Comparison of ENCODE assay signal across 8 cellular contexts in genomic region chr6:84227044-84227433, GRCh38. TPM values are rescaled to one million over a fixed set of nuclear protein-coding genes. Genes with fewer than 3 reads are reported as not detected.
DNase-seq lines count a peak whose midpoint lies in the region; ATAC-seq and TF ChIP-seq lines count a peak whose summit lies in the region.

No MANE protein-coding gene starts in this region.

- peaks cover 22% of the 10 kb centered on the region for H3K4me1 Mint-ChIP-seq in activated CD4-positive, alpha-beta T cell treated with anti-CD3 and anti-CD28 coated beads, Interleukin-2, amount 10 ng/mL, durations not matched to agents 7 days and 5 days

- peaks cover 10% of the 10 kb centered on the region for H3K27me3 Mint-ChIP-seq in activated CD4-positive, alpha-beta T cell treated with anti-CD3 and anti-CD28 coated beads, Interleukin-2, amount 10 ng/mL, durations not matched to agents 7 days and 5 days

- no peaks in the 10 kb centered on the region for H3K36me3 ChIP-seq in testis (ENCODE audit: low read depth, missing control alignments)

- H3K36me3 Mint-ChIP-seq in activated CD4-positive, alpha-beta T cell treated with anti-CD3 and anti-CD28 coated beads, Interleukin-2, amount 10 ng/mL, durations not matched to agents 7 days and 5 days (ENCODE audit: low read depth): peaks cover 4% of the 10 kb centered on the region

- no peaks in the 10 kb centered on the region for H3K9me3 ChIP-seq in testis

- H3K27me3 ChIP-seq in testis: no peaks in the 10 kb centered on the region

- in situ Hi-C loops in astrocyte of the spinal cord (cut with HindIII; ENCODE audit: low sequenced_read_pairs): no loop called here

- peak overlapping the region; percentile 97 for H3K4me3 Mint-ChIP-seq in activated CD4-positive, alpha-beta T cell treated with anti-CD3 and anti-CD28 coated beads, Interleukin-2, amount 10 ng/mL, durations not matched to agents 7 days and 5 days

- WGBS in testis, 2 donors: 1% methylated on average over 14 of the region's 14 CpGs

- H3K4me3 ChIP-seq in astrocyte of the spinal cord (ENCODE audit: low read depth, low read length): peak overlapping the region; percentile 81
- peak overlapping the region; percentile 72 to 87 for H3K4me3 ChIP-seq in testis

- intact Hi-C loops in left colon (cut with DNase I, micrococcal nuclease): no loop called here
- intact Hi-C loops in testis (cut with DNase I; ENCODE audit: low total_unique reads): no loop called here

- peak overlapping the region; percentile 88 to 92 for H3K27ac ChIP-seq in testis

- ATAC-seq in HG03432 (IDR thresholded peaks at IDR 0.05; ENCODE audit: unreplicated experiment) (peak; percentile 2), left colon (peak; percentile 22)

- DNase-seq in activated CD4-positive, alpha-beta T cell treated with anti-CD3 and anti-CD28 coated beads, Interleukin-2, amount 10 ng/mL, durations not matched to agents 7 days and 5 days: no peak
- no peak for DNase-seq in activated CD4-positive, alpha-beta T cell treated with anti-CD3 and anti-CD28 coated beads, Interleukin-2, amount 50 U/mL, for 1 hour
- DNase-seq in astrocyte of the spinal cord (ENCODE audit: low read depth, low spot score): no peak
- no peak for DNase-seq in left colon
- peak; percentile 17 for DNase-seq in testis
- no peak for DNase-seq in GF-D8 (lab: John Stamatoyannopoulos, UW)
- DNase-seq in SIG-M5 (lab: John Stamatoyannopoulos, UW): no peak

- no peak for TF ChIP-seq CTCF in astrocyte of the spinal cord (IDR thresholded peaks at IDR 0.05; ENCODE audit: low read depth, low read length)
- no peak for TF ChIP-seq CTCF in testis (IDR thresholded peaks at IDR 0.05)

- peak overlapping the region; percentile 92 for H3K27ac Mint-ChIP-seq in activated CD4-positive, alpha-beta T cell treated with anti-CD3 and anti-CD28 coated beads, Interleukin-2, amount 10 ng/mL, durations not matched to agents 7 days and 5 days

- CTCF ChIA-PET in activated CD4-positive, alpha-beta T cell treated with anti-CD3 and anti-CD28 coated beads, Interleukin-2, amount 10 ng/mL, durations not matched to agents 7 days and 5 days (lab: Charles Lee): interaction anchor here (0.8 to 1.8 kb wide), 5 partner anchors 10 to 368 kb away, joined by 3 to 7 read pairs (median 5); partner anchors contain the start of gene CYB5R4

- H3K4me1 ChIP-seq in testis: no peaks in the 10 kb centered on the region

- no peak for TF ChIP-seq POLR2A in testis (IDR thresholded peaks at IDR 0.05)

- H3K9me3 Mint-ChIP-seq in activated CD4-positive, alpha-beta T cell treated with anti-CD3 and anti-CD28 coated beads, Interleukin-2, amount 10 ng/mL, durations not matched to agents 7 days and 5 days: no peaks in the 10 kb centered on the region

- POLR2A ChIA-PET in activated CD4-positive, alpha-beta T cell treated with anti-CD3 and anti-CD28 coated beads, Interleukin-2, amount 10 ng/mL, durations not matched to agents 7 days and 5 days (lab: Charles Lee): no interaction called here

RNA-seq across cellular contexts. Expression of gene CEP162, which starts 0.4 kb away (rescaled TPM):
- 10 to 100 TPM; 10.6 to 11.5 TPM for total RNA-seq in activated CD4-positive, alpha-beta T cell treated with anti-CD3 and anti-CD28 coated beads, Interleukin-2, amount 10 ng/mL, durations not matched to agents 7 days and 5 days
- 1 to 10 TPM; 8.0 to 8.5 TPM for total RNA-seq in left colon
- total RNA-seq in testis: 10 to 100 TPM; 20.3 to 36.0 TPM
- 8.6 TPM for polyA plus RNA-seq in testis (ENCODE audit: insufficient read depth, low read depth, low replicate concordance)
